In genomic region chr16:81448154-81449131, GRCh38 we compare ENCODE assay signal across 9 cellular contexts. TPM values are rescaled to one million over a fixed set of nuclear protein-coding genes. Genes with fewer than 3 reads are reported as not detected.
DNase-seq lines count a peak whose midpoint lies in the region; ATAC-seq and TF ChIP-seq lines count a peak whose summit lies in the region.
"Had no signal": no experiment of that assay in that cellular context is flagged by ENCODE, and none has a peak within 500 bp of the region (broad histone marks: within the 10 kb centered on the region; RNA-seq: fewer than 3 reads in every experiment).

No MANE protein-coding gene starts in this region.

- 48 to 73% (median 64%) methylated on average over 12 to 19 of the region's 19 CpGs for WGBS in adrenal gland, 4 donors
- 29% methylated on average over 5 of the region's 19 CpGs for WGBS in right lobe of liver (ENCODE audit: insufficient coverage, low coverage, low lambda C conversion rate, missing lambda C conversion rate)

- peak overlapping the region; percentile 58 for H3K4me3 Mint-ChIP-seq in activated naive CD8-positive, alpha-beta T cell
- no peak overlapping the region for H3K4me3 Mint-ChIP-seq in activated naive CD8-positive, alpha-beta T cell treated with anti-CD3 and anti-CD28 coated beads for 36 hours

- H3K27ac ChIP-seq in adrenal gland: peak overlapping the region in 4 of 5 donors; percentile 57 to 95 (median 82)
- H3K27ac ChIP-seq in right lobe of liver: peak overlapping the region; percentile 71 to 96 (median 89)

- H3K36me3 ChIP-seq in adrenal gland (replicated peaks in 1 of 2): no peaks in the 10 kb centered on the region
- no peaks in the 10 kb centered on the region for H3K36me3 ChIP-seq in right lobe of liver

- H3K9me3 Mint-ChIP-seq in activated naive CD8-positive, alpha-beta T cell (ENCODE audit: low read depth): peaks cover 6% of the 10 kb centered on the region
- peaks cover 11% of the 10 kb centered on the region for H3K9me3 Mint-ChIP-seq in activated naive CD8-positive, alpha-beta T cell treated with anti-CD3 and anti-CD28 coated beads for 36 hours

- H3K36me3 Mint-ChIP-seq in activated naive CD8-positive, alpha-beta T cell: no peaks in the 10 kb centered on the region
- peaks cover 25% of the 10 kb centered on the region for H3K36me3 Mint-ChIP-seq in activated naive CD8-positive, alpha-beta T cell treated with anti-CD3 and anti-CD28 coated beads for 36 hours

- no peak for DNase-seq in activated naive CD8-positive, alpha-beta T cell treated with anti-CD3 and anti-CD28 coated beads for 36 hours
- DNase-seq in adrenal gland: peak in 4 of 7 donors; percentile 36 to 72 (median 51)
- DNase-seq in right lobe of liver: peak; percentile 85 to 95 (median 95)
- DNase-seq in ureter (ENCODE audit: low spot score): peak; percentile 64
- DNase-seq in epidermal melanocyte (ENCODE audit: insufficient read length, low spot score): no peak
- no peak for DNase-seq in NCI-H2227 treated with DMSO at 0.1 percent for 48 hours (lab: John Stamatoyannopoulos, UW)
- no peak for DNase-seq in germinal center (ENCODE audit: low spot score)
- DNase-seq: Right ventricle myocardium superior had no signal

- intact Hi-C loops in adrenal gland (cut with DNase I): no loop called here
- intact Hi-C loops in right lobe of liver (cut with DNase I): no loop called here

- H3K4me1 ChIP-seq in adrenal gland (replicated peaks in 1 of 2) (peaks cover 41 to 52% of the 10 kb centered on the region in 2 donors), right lobe of liver (peaks cover 0 to 66% (median 34%) of the 10 kb centered on the region in 4 donors)

- H3K9me3 ChIP-seq in adrenal gland (replicated peaks in 1 of 3): no peaks in the 10 kb centered on the region
- H3K9me3 ChIP-seq in right lobe of liver: no peaks in the 10 kb centered on the region

- H3K27me3 ChIP-seq in adrenal gland: no peaks in the 10 kb centered on the region
- H3K27me3 ChIP-seq in right lobe of liver: no peaks in the 10 kb centered on the region

- peak; percentile 59 to 75 (median 68) for ATAC-seq in right lobe of liver

- TF ChIP-seq POLR2A in adrenal gland (IDR thresholded peaks at IDR 0.05): peak in 1 of 2 donors; percentile 22
- TF ChIP-seq POLR2A in right lobe of liver (IDR thresholded peaks at IDR 0.05): peak; percentile 43

- H3K27ac Mint-ChIP-seq in activated naive CD8-positive, alpha-beta T cell: peak overlapping the region; percentile 41
- no peak overlapping the region for H3K27ac Mint-ChIP-seq in activated naive CD8-positive, alpha-beta T cell treated with anti-CD3 and anti-CD28 coated beads for 36 hours

- peaks cover 73% of the 10 kb centered on the region for H3K4me1 Mint-ChIP-seq in activated naive CD8-positive, alpha-beta T cell (ENCODE audit: low read depth)
- H3K4me1 Mint-ChIP-seq in activated naive CD8-positive, alpha-beta T cell treated with anti-CD3 and anti-CD28 coated beads for 36 hours: peaks cover 69% of the 10 kb centered on the region

- H3K27me3 Mint-ChIP-seq in activated naive CD8-positive, alpha-beta T cell: no peaks in the 10 kb centered on the region
- H3K27me3 Mint-ChIP-seq in activated naive CD8-positive, alpha-beta T cell treated with anti-CD3 and anti-CD28 coated beads for 36 hours: no peaks in the 10 kb centered on the region

- TF ChIP-seq CTCF in adrenal gland (IDR thresholded peaks at IDR 0.05) (no peak), right lobe of liver (IDR thresholded peaks at IDR 0.05) (no peak)

- H3K4me3 ChIP-seq in adrenal gland (peak overlapping the region in 1 of 4 donors; percentile 99), right lobe of liver (peak overlapping the region; percentile 54 to 84 (median 79))

RNA-seq across cellular contexts. Expression of gene CMIP, which starts 3.8 kb away (rescaled TPM):
- total RNA-seq in activated naive CD8-positive, alpha-beta T cell treated with anti-CD3 and anti-CD28 coated beads for 36 hours: 10 to 100 TPM; 28.1 to 29.7 TPM
- total RNA-seq in adrenal gland: 10 to 100 TPM; 34.3 to 87.9 (median 54.9) TPM
- polyA plus RNA-seq in adrenal gland: 10 to 100 TPM; 10.9 to 49.0 (median 17.4) TPM
- total RNA-seq in right lobe of liver: 10 to 100 TPM; 12.2 to 23.0 (median 16.5) TPM
- total RNA-seq in ureter: 98.0 TPM

Comparison
In these comparisons a context has a peak if more than half of its experiments do, and no peak if none do; other contexts are left out.
1. DNase-seq: peak in adrenal gland (4 of 7), right lobe of liver (3 of 3) and ureter (single experiment); none in activated naive CD8-positive, alpha-beta T cell treated with anti-CD3 and anti-CD28 coated beads for 36 hours (single experiment), epidermal melanocyte (single experiment), NCI-H2227 treated with DMSO at 0.1 percent for 48 hours (single experiment) and germinal center (single experiment).